12 cellular contexts compared by ENCODE assay signal in the genomic region with DNA sequence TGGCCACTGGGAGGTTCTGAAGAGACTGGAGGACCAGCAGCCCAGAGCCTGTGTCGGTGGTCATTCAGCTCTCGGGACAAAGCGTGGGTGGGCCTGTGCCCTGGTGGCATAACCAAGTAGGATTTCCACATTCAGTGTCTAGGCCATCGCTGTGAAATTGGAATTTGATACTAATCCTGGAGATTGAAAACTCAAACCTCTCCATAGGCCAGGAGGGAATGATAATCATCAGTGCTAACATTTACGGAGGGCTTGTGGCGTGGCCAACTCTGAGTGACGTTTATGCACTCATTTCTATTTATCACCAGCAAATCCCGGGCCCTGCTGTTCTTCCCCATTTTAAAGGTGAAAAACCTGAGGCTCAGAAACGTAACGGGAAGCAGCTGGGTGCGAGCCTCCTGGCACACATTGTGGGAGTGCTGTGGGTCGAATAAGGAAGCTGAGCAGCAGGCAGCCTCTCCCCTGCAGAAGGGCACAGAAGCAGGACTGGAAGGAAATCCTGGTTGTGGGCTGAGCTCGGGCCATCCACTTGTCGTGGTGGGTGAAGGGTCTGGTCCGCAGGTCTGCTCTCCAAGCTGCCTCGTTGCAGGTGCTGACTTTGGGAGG. TPM values are rescaled to one million over a fixed set of nuclear protein-coding genes. Genes with fewer than 3 reads are reported as not detected.
DNase-seq lines count a peak whose midpoint lies in the region; ATAC-seq and TF ChIP-seq lines count a peak whose summit lies in the region.
"Had no signal": no experiment of that assay in that cellular context is flagged by ENCODE, and none has a peak within 500 bp of the region (broad histone marks: within the 10 kb centered on the region; RNA-seq: fewer than 3 reads in every experiment).

No MANE protein-coding gene starts in this region.

- ATAC-seq in heart right ventricle (peak in 4 of 8 donors; percentile 20 to 40 (median 34)), psoas muscle (peak in 3 of 4 donors; percentile 4 to 21 (median 14)), HG02973 (IDR thresholded peaks at IDR 0.05; ENCODE audit: unreplicated experiment) (no peak)
- ATAC-seq: left lobe of liver had no signal

- DNase-seq in CD1c-positive myeloid dendritic cell (ENCODE audit: extremely low spot score), result peak; percentile 83
- DNase-seq in SJCRH30, result peak; percentile 78 to 90
- no peak for DNase-seq in heart right ventricle
- no peak for DNase-seq in psoas muscle
- DNase-seq in activated effector memory CD4-positive, alpha-beta T cell treated with anti-CD3 and anti-CD28 coated beads, Interleukin-2, amount 50 U/mL, for 16 hours, result no peak
- no peak for DNase-seq in H4 (ENCODE audit: low spot score)
- DNase-seq in hippocampal formation (lab: John Stamatoyannopoulos, UW), result no peak
- DNase-seq: NCI-H1105 had no signal

- 57 to 60% methylated on average over 16 of the region's 16 CpGs for WGBS in heart right ventricle, 2 donors
- 48 to 71% (median 50%) methylated on average over 16 of the region's 16 CpGs for WGBS in psoas muscle, 3 donors

- no peaks in the 10 kb centered on the region for H3K36me3 ChIP-seq in SJCRH30
- H3K36me3 ChIP-seq in heart right ventricle, result no peaks in the 10 kb centered on the region
- H3K36me3 ChIP-seq in psoas muscle (ENCODE audit: insufficient read depth in 1 of 2, low read depth in 1 of 2), result no peaks in the 10 kb centered on the region
- H3K36me3 ChIP-seq: HAP-1 had no signal

- H3K9me3 ChIP-seq in SJCRH30 (replicated peaks), result no peaks in the 10 kb centered on the region
- H3K9me3 ChIP-seq in heart right ventricle, result no peaks in the 10 kb centered on the region
- H3K9me3 ChIP-seq in psoas muscle, result no peaks in the 10 kb centered on the region
- H3K9me3 ChIP-seq: HAP-1, tibial nerve had no signal

- TF ChIP-seq CTCF in heart right ventricle (IDR thresholded peaks at IDR 0.05), result no peak
- TF ChIP-seq CTCF in psoas muscle (IDR thresholded peaks at IDR 0.05), result no peak

- H3K27me3 ChIP-seq in SJCRH30, result no peaks in the 10 kb centered on the region
- H3K27me3 ChIP-seq in heart right ventricle, result no peaks in the 10 kb centered on the region
- no peaks in the 10 kb centered on the region for H3K27me3 ChIP-seq in psoas muscle (ENCODE audit: insufficient read depth in 3 of 3, low read length in 2 of 3)
- H3K27me3 ChIP-seq: tibial nerve had no signal

- peaks cover 51% of the 10 kb centered on the region for H3K4me1 ChIP-seq in SJCRH30
- peaks cover 20 to 74% (median 49%) of the 10 kb centered on the region in 9 donors for H3K4me1 ChIP-seq in heart right ventricle
- peaks cover 15% of the 10 kb centered on the region for H3K4me1 ChIP-seq in psoas muscle

- H3K4me3 ChIP-seq in SJCRH30, result no peak overlapping the region
- H3K4me3 ChIP-seq in heart right ventricle, result no peak overlapping the region
- H3K4me3 ChIP-seq in psoas muscle, result no peak overlapping the region
- H3K4me3 ChIP-seq: HAP-1, tibial nerve had no signal

- intact Hi-C loops in heart right ventricle (cut with DNase I) (no loop called here), psoas muscle (cut with DNase I) (no loop called here)

- peak overlapping the region; percentile 25; the same call in 1 of the 2 replicates for H3K27ac ChIP-seq in SJCRH30
- peak overlapping the region; percentile 48 to 88 (median 73) for H3K27ac ChIP-seq in heart right ventricle
- H3K27ac ChIP-seq in psoas muscle, result peak overlapping the region; percentile 46

RNA-seq across cellular contexts. Expression of gene RAI1, which starts 33.1 kb away (rescaled TPM):
- 63.6 and 72.2 TPM in 2 replicates for total RNA-seq in SJCRH30 (2014; rRNA removed; shearing (Covaris generic))
- total RNA-seq in heart right ventricle (10 to 100 TPM; 15.8 to 32.0 (median 20.9) TPM), psoas muscle (1 to 10 TPM; 6.8 to 7.9 (median 7.2) TPM)
- polyA plus RNA-seq in heart right ventricle (10 to 100 TPM; 13.8 to 17.5 TPM), psoas muscle (1 to 10 TPM; 4.0 to 9.0 (median 6.6) TPM)
- 2.4 and 3.6 TPM in 2 replicates for total RNA-seq in H4 (2014; rRNA removed; shearing (Covaris generic))

Comparison
In these comparisons a context has a peak if more than half of its experiments do, and no peak if none do; other contexts are left out.
1. DNase-seq: peak in CD1c-positive myeloid dendritic cell (single experiment) and SJCRH30 (2 of 2); none in heart right ventricle (0 of 2), psoas muscle (0 of 2), activated effector memory CD4-positive, alpha-beta T cell treated with anti-CD3 and anti-CD28 coated beads, Interleukin-2, amount 50 U/mL, for 16 hours (single experiment), H4 (single experiment) and hippocampal formation (0 of 2).
2. Peak in every context shown above with its lines, with median percentiles within 50 percentile points of each other: H3K27ac ChIP-seq.